18 cellular contexts compared by ENCODE assay signal in genomic region chr5:90557391-90557790, GRCh38. TPM values are rescaled to one million over a fixed set of nuclear protein-coding genes. Genes with fewer than 3 reads are reported as not detected.
DNase-seq lines count a peak whose midpoint lies in the region; ATAC-seq, FAIRE-seq and TF ChIP-seq lines count a peak whose summit lies in the region.
"Had no signal": no experiment of that assay in that cellular context is flagged by ENCODE, and none has a peak within 500 bp of the region (broad histone marks: within the 10 kb centered on the region; RNA-seq: fewer than 3 reads in every experiment).

No MANE protein-coding gene starts in this region.

- H3K27me3 Mint-ChIP-seq in endodermal cell (ENCODE audit: insufficient read depth): no peaks in the 10 kb centered on the region
- peaks cover 4% of the 10 kb centered on the region for H3K27me3 Mint-ChIP-seq in neural progenitor cell (ENCODE audit: insufficient read depth, low read depth)
- H3K27me3 Mint-ChIP-seq in activated CD4-positive, alpha-beta T cell treated with anti-CD3 and anti-CD28 coated beads, Interleukin-2, amount 10 ng/mL, durations not matched to agents 24 days and 14 days: peaks cover 68% of the 10 kb centered on the region

- H3K4me2 ChIP-seq in neural progenitor cell: peak overlapping the region; percentile 94

- no peaks in the 10 kb centered on the region for H3K9me3 ChIP-seq in endodermal cell (ENCODE audit: control insufficient read depth, low read length)
- H3K9me3 ChIP-seq in neural progenitor cell (ENCODE audit: low read depth): no peaks in the 10 kb centered on the region
- no peaks in the 10 kb centered on the region for H3K9me3 ChIP-seq in right cardiac atrium (ENCODE audit: control insufficient read depth, low read length)
- H3K9me3 ChIP-seq: esophagus squamous epithelium, left lung, transverse colon had no signal

- H3K4me3 Mint-ChIP-seq in endodermal cell (peak overlapping the region; percentile 85), neural progenitor cell (peak overlapping the region; percentile 96)
- no peak overlapping the region for H3K4me3 Mint-ChIP-seq in activated CD4-positive, alpha-beta T cell treated with anti-CD3 and anti-CD28 coated beads, Interleukin-2, amount 10 ng/mL, durations not matched to agents 24 days and 14 days
- H3K4me3 Mint-ChIP-seq: activated CD4-positive, alpha-beta memory T cell treated with anti-CD3 and anti-CD28 coated beads for 36 hours; natural killer cell had no signal

- H3K36me3 Mint-ChIP-seq in endodermal cell (ENCODE audit: low read depth) (no peaks in the 10 kb centered on the region), neural progenitor cell (no peaks in the 10 kb centered on the region)
- no peaks in the 10 kb centered on the region for H3K36me3 Mint-ChIP-seq in activated CD4-positive, alpha-beta T cell treated with anti-CD3 and anti-CD28 coated beads, Interleukin-2, amount 10 ng/mL, durations not matched to agents 24 days and 14 days (ENCODE audit: low read depth)
- H3K36me3 Mint-ChIP-seq: activated CD4-positive, alpha-beta memory T cell treated with anti-CD3 and anti-CD28 coated beads for 36 hours; natural killer cell had no signal

- WGBS in endodermal cell (ENCODE audit: insufficient coverage in 1 of 2, insufficient read length in 1 of 2), 2 experiments: 11 to 18% methylated on average over 7 to 9 of the region's 9 CpGs
- WGBS in right cardiac atrium: 15% methylated on average over 9 of the region's 9 CpGs

- ATAC-seq in right cardiac atrium (no peak), HG03460 (IDR thresholded peaks at IDR 0.05; ENCODE audit: unreplicated experiment) (no peak)
- ATAC-seq: natural killer cell had no signal

- H3K9ac ChIP-seq in endodermal cell (ENCODE audit: extremely low read depth, low read length, poor library complexity, severe bottlenecking) (no peak overlapping the region), neural progenitor cell (no peak overlapping the region)

- no peak for TF ChIP-seq CTCF in endodermal cell (conservative IDR thresholded peaks at IDR 0.05)
- no peak for TF ChIP-seq CTCF in neural progenitor cell (IDR thresholded peaks at IDR 0.05)

- H3K27ac ChIP-seq in endodermal cell (ENCODE audit: low read depth, low read length) (no peak overlapping the region), neural progenitor cell (no peak overlapping the region), right cardiac atrium (ENCODE audit: low read length) (no peak overlapping the region)
- H3K27ac ChIP-seq: esophagus squamous epithelium had no signal

- peak; percentile 5 for FAIRE-seq in GM12891 (lab: Jason Lieb, UNC)

- H4K20me1 ChIP-seq in neural progenitor cell (ENCODE audit: low read depth): no peaks in the 10 kb centered on the region

- peak overlapping the region; percentile 90 for H2AFZ ChIP-seq in neural progenitor cell (replicated peaks)

- H3K27ac Mint-ChIP-seq in endodermal cell (no peak overlapping the region), neural progenitor cell (no peak overlapping the region)
- no peak overlapping the region for H3K27ac Mint-ChIP-seq in activated CD4-positive, alpha-beta T cell treated with anti-CD3 and anti-CD28 coated beads, Interleukin-2, amount 10 ng/mL, durations not matched to agents 24 days and 14 days
- H3K27ac Mint-ChIP-seq: activated CD4-positive, alpha-beta memory T cell treated with anti-CD3 and anti-CD28 coated beads for 36 hours; B cell; natural killer cell had no signal

- no peaks in the 10 kb centered on the region for H3K9me3 Mint-ChIP-seq in endodermal cell
- H3K9me3 Mint-ChIP-seq in neural progenitor cell: no peaks in the 10 kb centered on the region
- H3K9me3 Mint-ChIP-seq in activated CD4-positive, alpha-beta T cell treated with anti-CD3 and anti-CD28 coated beads, Interleukin-2, amount 10 ng/mL, durations not matched to agents 24 days and 14 days: no peaks in the 10 kb centered on the region
- H3K9me3 Mint-ChIP-seq: activated CD4-positive, alpha-beta memory T cell treated with anti-CD3 and anti-CD28 coated beads for 36 hours; natural killer cell had no signal

- H3K4me1 ChIP-seq in endodermal cell (ENCODE audit: control insufficient read depth, insufficient read depth, low read length) (peaks cover 20% of the 10 kb centered on the region), neural progenitor cell (peaks cover 61% of the 10 kb centered on the region), right cardiac atrium (ENCODE audit: control insufficient read depth, insufficient read depth, low read length) (no peaks in the 10 kb centered on the region)

- intact Hi-C loops in activated CD4-positive, alpha-beta T cell treated with anti-CD3 and anti-CD28 coated beads, Interleukin-2, amount 10 ng/mL, durations not matched to agents 24 days and 14 days (cut with micrococcal nuclease): no loop called here
- intact Hi-C loops in right cardiac atrium (cut with DNase I): no loop called here

- H3K4me1 Mint-ChIP-seq in endodermal cell: peaks cover 62% of the 10 kb centered on the region
- peaks cover 70% of the 10 kb centered on the region for H3K4me1 Mint-ChIP-seq in neural progenitor cell
- H3K4me1 Mint-ChIP-seq in activated CD4-positive, alpha-beta T cell treated with anti-CD3 and anti-CD28 coated beads, Interleukin-2, amount 10 ng/mL, durations not matched to agents 24 days and 14 days: peaks cover 7% of the 10 kb centered on the region

- DNase-seq in GM12891 (ENCODE audit: insufficient read length, low spot score) (no peak), NCI-H146 (lab: John Stamatoyannopoulos, UW) (peak; percentile 53), endodermal cell (peak; percentile 62), neural progenitor cell (ENCODE audit: low spot score) (peak; percentile 13), right cardiac atrium (no peak)
- no peak for DNase-seq in activated CD4-positive, alpha-beta T cell treated with anti-CD3 and anti-CD28 coated beads, Interleukin-2, amount 10 ng/mL, durations not matched to agents 24 days and 14 days
- DNase-seq in activated CD4-positive, alpha-beta T cell treated with anti-CD3 and anti-CD28 coated beads for 4 hours: no peak
- DNase-seq: activated CD4-positive, alpha-beta memory T cell treated with anti-CD3 and anti-CD28 coated beads for 36 hours; amygdala; cortex of kidney; DMS 273 treated with DMSO at 0.1 percent for 48 hours; esophagus squamous epithelium; left lung; natural killer cell; stimulated activated CD4-positive, alpha-beta T cell treated with anti-CD3 and anti-CD28 coated beads, Interleukin-4, amount 100 ng/mL, for 4 hours; transverse colon had no signal

- H3K27me3 ChIP-seq in endodermal cell (ENCODE audit: control insufficient read depth, insufficient read depth, low read length, poor library complexity, severe bottlenecking) (no peaks in the 10 kb centered on the region), neural progenitor cell (peaks cover 17% of the 10 kb centered on the region), right cardiac atrium (ENCODE audit: control insufficient read depth, insufficient read depth) (no peaks in the 10 kb centered on the region)

- peaks cover 15% of the 10 kb centered on the region for H3F3A ChIP-seq in neural progenitor cell (ENCODE audit: low read depth)

- peaks cover 37% of the 10 kb centered on the region for H3K79me2 ChIP-seq in neural progenitor cell (ENCODE audit: low read depth)

- no peaks in the 10 kb centered on the region for H3K36me3 ChIP-seq in endodermal cell (ENCODE audit: control insufficient read depth, insufficient read depth, low read length)
- no peaks in the 10 kb centered on the region for H3K36me3 ChIP-seq in neural progenitor cell
- H3K36me3 ChIP-seq: esophagus squamous epithelium, left lung, transverse colon had no signal

- peak overlapping the region; percentile 89 for H3K4me3 ChIP-seq in endodermal cell (ENCODE audit: low read length)
- peak overlapping the region; percentile 89 for H3K4me3 ChIP-seq in neural progenitor cell
- no peak overlapping the region for H3K4me3 ChIP-seq in right cardiac atrium (ENCODE audit: low read length)

- TF ChIP-seq POLR2A in GM12891 (IDR thresholded peaks at IDR 0.05; ENCODE audit: low read depth, low read length): no peak

TF ChIP-seq in GM12891, 5 proteins besides CTCF, POLR2A, EP300 and RAD21:
- TF ChIP-seq POU2F2 (IDR thresholded peaks at IDR 0.05; ENCODE audit: low read depth, low read length): no peak
- TF ChIP-seq POLR2AphosphoS5 (IDR thresholded peaks at IDR 0.05; ENCODE audit: low read depth, low read length): no peak
- TF ChIP-seq SPI1 (IDR thresholded peaks at IDR 0.05; ENCODE audit: low read depth, low read length): no peak
- TF ChIP-seq TAF1 (IDR thresholded peaks at IDR 0.05; ENCODE audit: low read depth, low read length): no peak
- no peak for TF ChIP-seq PAX5 (IDR thresholded peaks at IDR 0.05; ENCODE audit: insufficient read depth, low read length, severe bottlenecking)
TF ChIP-seq in GM12891: peak in this region for 0.

RNA-seq across cellular contexts. Expression of gene ADGRV1, which starts 1.2 kb away (rescaled TPM):
- 8.5 TPM for polyA plus RNA-seq in GM12891 (2012; ENCODE audit: low read depth, missing spikeins)
- total RNA-seq in endodermal cell (100 to 1,000 TPM in 1 of 2 donors, 10 to 100 TPM in 1; 97.6 to 117 TPM), neural progenitor cell (ENCODE audit: low replicate concordance) (127 and 151 TPM in 2 replicates), right cardiac atrium (1 to 10 TPM in 1 of 4 donors, under 1 TPM in 3; 0.26 to 1.1 (median 0.52) TPM)
- polyA plus RNA-seq in endodermal cell (2013, experiment 1 of 2): 47.2 TPM
- 42.6 TPM for polyA plus RNA-seq in endodermal cell (2013, experiment 2 of 2)
- 0.63 TPM in 1 of 2 replicates, not detected in the other for total RNA-seq in activated CD4-positive, alpha-beta T cell treated with anti-CD3 and anti-CD28 coated beads, Interleukin-2, amount 10 ng/mL, durations not matched to agents 24 days and 14 days
- 0.05 TPM for polyA plus RNA-seq in right cardiac atrium
- total RNA-seq: B cell had no signal

RNA-seq across cellular contexts. Expression of gene LYSMD3, which starts 28.0 kb away (rescaled TPM):
- 5.5 TPM for polyA plus RNA-seq in GM12891 (2012; ENCODE audit: low read depth, missing spikeins)
- total RNA-seq in endodermal cell (10 to 100 TPM; 18.2 to 18.7 TPM), neural progenitor cell (ENCODE audit: low replicate concordance) (8.2 and 16.3 TPM in 2 replicates), right cardiac atrium (10 to 100 TPM; 19.5 to 34.0 (median 24.9) TPM)
- polyA plus RNA-seq in endodermal cell (2013, experiment 1 of 2): 11.3 TPM
- polyA plus RNA-seq in endodermal cell (2013, experiment 2 of 2): 14.1 TPM
- total RNA-seq in activated CD4-positive, alpha-beta T cell treated with anti-CD3 and anti-CD28 coated beads, Interleukin-2, amount 10 ng/mL, durations not matched to agents 24 days and 14 days: 11.3 and 12.9 TPM in 2 replicates
- polyA plus RNA-seq in right cardiac atrium: 10.6 TPM

Comparison
In these comparisons a context has a peak if more than half of its experiments do, and no peak if none do; other contexts are left out.
1. DNase-seq: peak in NCI-H146 (single experiment), endodermal cell (single experiment) and neural progenitor cell (single experiment); none in GM12891 (single experiment), activated CD4-positive, alpha-beta T cell treated with anti-CD3 and anti-CD28 coated beads, Interleukin-2, amount 10 ng/mL, durations not matched to agents 24 days and 14 days (single experiment), activated CD4-positive, alpha-beta T cell treated with anti-CD3 and anti-CD28 coated beads for 4 hours (0 of 2) and right cardiac atrium (0 of 3).
2. RNA of gene ADGRV1, which starts 1.2 kb away (total RNA-seq): 127 to 151 TPM in neural progenitor cell and 97.6 to 117 TPM in endodermal cell; 0.26 to 1.1 TPM in right cardiac atrium and 0.63 TPM in activated CD4-positive, alpha-beta T cell treated with anti-CD3 and anti-CD28 coated beads, Interleukin-2, amount 10 ng/mL, durations not matched to agents 24 days and 14 days; every median in the first group is over 10 times any median in the second.